In the genomic region with DNA sequence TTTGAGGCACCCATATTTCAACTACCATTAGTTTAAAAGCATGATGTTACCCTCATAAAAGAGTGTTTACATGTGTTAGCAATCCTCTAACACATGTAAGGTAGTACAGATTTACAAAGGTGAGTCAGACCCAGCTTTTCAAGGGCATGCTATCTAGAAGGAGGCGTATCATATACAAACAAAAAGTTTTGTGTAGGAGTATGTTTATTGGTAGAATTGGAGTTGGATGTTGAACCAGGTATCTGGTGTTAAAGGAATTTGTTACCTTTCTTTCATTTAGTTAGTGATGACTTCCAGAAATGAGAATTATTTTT, we compare ENCODE assay signal across 1 cellular context.
TF ChIP-seq lines count a peak whose summit lies in the region.

No MANE protein-coding gene starts in this region.

TF ChIP-seq in IMR-90, 13 proteins besides CTCF, POLR2A, EP300 and RAD21 (continued from another document):
- TF ChIP-seq ELK1 (IDR thresholded peaks at IDR 0.05; ENCODE audit: borderline replicate concordance, low read depth, low read length): no peak
- TF ChIP-seq USF2 (IDR thresholded peaks at IDR 0.05; ENCODE audit: low read depth, low read length): no peak
- no peak for TF ChIP-seq MAFK (IDR thresholded peaks at IDR 0.05; ENCODE audit: low read depth, low read length)
- TF ChIP-seq FOS (IDR thresholded peaks at IDR 0.05; ENCODE audit: low read depth, low read length): peak; percentile 91
- no peak for TF ChIP-seq SMC3 (IDR thresholded peaks at IDR 0.05; ENCODE audit: low read depth, low read length)
- TF ChIP-seq CHD1 (IDR thresholded peaks at IDR 0.05; ENCODE audit: low read depth, low read length): no peak
- TF ChIP-seq RCOR1 (IDR thresholded peaks at IDR 0.05; ENCODE audit: insufficient replicate concordance, low read length): no peak
- no peak for TF ChIP-seq MAZ (IDR thresholded peaks at IDR 0.05; ENCODE audit: borderline replicate concordance, low read depth, low read length)
- TF ChIP-seq RFX5 (IDR thresholded peaks at IDR 0.05; ENCODE audit: low read depth, low read length): no peak
- TF ChIP-seq CEBPB (IDR thresholded peaks at IDR 0.05; ENCODE audit: low read depth, low read length): peak; percentile 48; the same call in 1 of the 2 replicates
- no peak for TF ChIP-seq NFE2L2 (IDR thresholded peaks at IDR 0.05; ENCODE audit: low read depth, low read length)
- peak; percentile 9; the same call in 1 of the 2 replicates for TF ChIP-seq BHLHE40 (IDR thresholded peaks at IDR 0.05; ENCODE audit: low read depth, low read length)
